1 cellular context compared by ENCODE assay signal in the genomic region with DNA sequence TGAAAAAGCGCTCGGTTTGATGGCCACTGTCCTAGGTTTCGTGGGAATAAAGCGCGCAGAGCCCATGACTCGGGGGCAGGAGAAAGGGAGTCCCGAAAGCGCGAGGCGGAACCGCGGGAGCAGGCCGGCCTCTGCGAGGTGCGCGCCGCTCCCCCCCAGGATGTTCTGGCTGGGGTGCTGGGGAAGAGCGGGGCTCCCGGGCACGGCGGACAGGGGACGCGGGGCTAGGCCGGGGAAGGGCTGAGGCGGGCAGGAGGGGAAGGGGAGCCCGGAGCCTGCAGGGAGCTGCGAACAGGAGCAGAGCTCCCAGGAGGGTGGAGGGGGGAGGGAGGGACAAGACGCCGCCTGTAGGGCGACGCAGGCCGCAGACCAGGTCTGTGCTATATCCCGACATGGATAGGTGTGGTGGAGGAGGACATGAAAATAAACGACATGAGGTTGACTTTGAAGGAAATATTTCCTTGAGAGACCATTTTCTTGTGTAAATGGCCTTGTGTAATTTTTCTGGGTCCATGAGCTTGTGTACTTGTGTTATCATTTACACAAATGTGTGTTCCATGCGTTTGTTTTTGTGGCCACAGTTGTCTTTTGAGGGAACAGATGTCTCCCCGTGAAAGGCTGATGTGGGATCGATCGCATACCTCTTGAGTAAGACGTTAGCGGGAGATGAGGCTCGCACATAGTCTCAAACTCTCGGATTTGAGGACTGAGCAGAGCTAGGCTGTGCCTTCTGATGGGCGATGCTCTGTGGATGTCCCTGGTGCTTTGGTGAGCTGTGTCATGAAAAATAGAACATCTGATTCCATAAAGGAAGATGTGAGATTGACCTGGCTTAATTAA.
TF ChIP-seq lines count a peak whose summit lies in the region.

No MANE protein-coding gene starts in this region.

TF ChIP-seq in K562, 482 proteins besides CTCF, POLR2A, EP300 and RAD21 (continues in another document):
- TF ChIP-seq, protein P1, sequence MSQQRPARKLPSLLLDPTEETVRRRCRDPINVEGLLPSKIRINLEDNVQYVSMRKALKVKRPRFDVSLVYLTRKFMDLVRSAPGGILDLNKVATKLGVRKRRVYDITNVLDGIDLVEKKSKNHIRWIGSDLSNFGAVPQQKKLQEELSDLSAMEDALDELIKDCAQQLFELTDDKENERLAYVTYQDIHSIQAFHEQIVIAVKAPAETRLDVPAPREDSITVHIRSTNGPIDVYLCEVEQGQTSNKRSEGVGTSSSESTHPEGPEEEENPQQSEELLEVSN (IDR thresholded peaks at IDR 0.05; ENCODE audit: borderline replicate concordance in 1 of 2, extremely low read depth in 1 of 2, insufficient read depth in 1 of 2, insufficient read length in 1 of 2, low read depth in 1 of 2, low read length in 1 of 2, poor library complexity in 1 of 2, severe bottlenecking in 1 of 2): no peak
- TF ChIP-seq, protein P2, sequence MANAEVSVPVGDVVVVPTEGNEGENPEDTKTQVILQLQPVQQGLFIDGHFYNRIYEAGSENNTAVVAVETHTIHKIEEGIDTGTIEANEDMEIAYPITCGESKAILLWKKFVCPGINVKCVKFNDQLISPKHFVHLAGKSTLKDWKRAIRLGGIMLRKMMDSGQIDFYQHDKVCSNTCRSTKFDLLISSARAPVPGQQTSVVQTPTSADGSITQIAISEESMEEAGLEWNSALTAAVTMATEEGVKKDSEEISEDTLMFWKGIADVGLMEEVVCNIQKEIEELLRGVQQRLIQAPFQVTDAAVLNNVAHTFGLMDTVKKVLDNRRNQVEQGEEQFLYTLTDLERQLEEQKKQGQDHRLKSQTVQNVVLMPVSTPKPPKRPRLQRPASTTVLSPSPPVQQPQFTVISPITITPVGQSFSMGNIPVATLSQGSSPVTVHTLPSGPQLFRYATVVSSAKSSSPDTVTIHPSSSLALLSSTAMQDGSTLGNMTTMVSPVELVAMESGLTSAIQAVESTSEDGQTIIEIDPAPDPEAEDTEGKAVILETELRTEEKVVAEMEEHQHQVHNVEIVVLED (CRISPR knock-in tag; IDR thresholded peaks at IDR 0.05): 0 out of 2 replicates have a peak, but pooled peaks have one; percentile 15
- 0 out of 2 replicates have a peak, but pooled peaks have one; percentile 8 for TF ChIP-seq ZNF586 (CRISPR knock-in tag; conservative IDR thresholded peaks at IDR 0.05)
- TF ChIP-seq MYBL2 (IDR thresholded peaks at IDR 0.05; ENCODE audit: low read depth): no peak
- no peak for TF ChIP-seq MYBL2 (CRISPR knock-in tag; IDR thresholded peaks at IDR 0.05; ENCODE audit: borderline replicate concordance)
- TF ChIP-seq ILK (tag; IDR thresholded peaks at IDR 0.05; ENCODE audit: borderline replicate concordance, low read depth): no peak
- TF ChIP-seq ARID2 (IDR thresholded peaks at IDR 0.05): 0 out of 2 replicates have a peak, but pooled peaks have one; percentile 46
- TF ChIP-seq FIP1L1 (IDR thresholded peaks at IDR 0.05; ENCODE audit: low read depth, low read length, poor library complexity, severe bottlenecking): peak; percentile 65
- TF ChIP-seq NR4A1 (CRISPR knock-in tag; IDR thresholded peaks at IDR 0.05): no peak
- peak; percentile 28; the same call in 1 of the 2 replicates for TF ChIP-seq NR4A1 (tag; IDR thresholded peaks at IDR 0.05)
- peak; percentile 74 for TF ChIP-seq SMAD4 (CRISPR knock-in tag; conservative IDR thresholded peaks at IDR 0.05)
- TF ChIP-seq KDM4B (IDR thresholded peaks at IDR 0.05; ENCODE audit: borderline replicate concordance in 2 of 2, low read depth in 1 of 2): no peak
- TF ChIP-seq MYC (IDR thresholded peaks at IDR 0.05; ENCODE audit: low read depth, low read length): peak; percentile 57
- no peak for TF ChIP-seq MYC (CRISPR knock-in tag; IDR thresholded peaks at IDR 0.05; ENCODE audit: borderline replicate concordance, low read depth)
- TF ChIP-seq CBX2 (IDR thresholded peaks at IDR 0.05; ENCODE audit: insufficient read depth, low read length, poor library complexity, severe bottlenecking): no peak
- 0 out of 2 replicates have a peak, but pooled peaks have one; percentile 8 for TF ChIP-seq ZSCAN32 (CRISPR knock-in tag; IDR thresholded peaks at IDR 0.05)
- no peak for TF ChIP-seq GATAD2A (IDR thresholded peaks at IDR 0.05)
- TF ChIP-seq, protein P3, sequence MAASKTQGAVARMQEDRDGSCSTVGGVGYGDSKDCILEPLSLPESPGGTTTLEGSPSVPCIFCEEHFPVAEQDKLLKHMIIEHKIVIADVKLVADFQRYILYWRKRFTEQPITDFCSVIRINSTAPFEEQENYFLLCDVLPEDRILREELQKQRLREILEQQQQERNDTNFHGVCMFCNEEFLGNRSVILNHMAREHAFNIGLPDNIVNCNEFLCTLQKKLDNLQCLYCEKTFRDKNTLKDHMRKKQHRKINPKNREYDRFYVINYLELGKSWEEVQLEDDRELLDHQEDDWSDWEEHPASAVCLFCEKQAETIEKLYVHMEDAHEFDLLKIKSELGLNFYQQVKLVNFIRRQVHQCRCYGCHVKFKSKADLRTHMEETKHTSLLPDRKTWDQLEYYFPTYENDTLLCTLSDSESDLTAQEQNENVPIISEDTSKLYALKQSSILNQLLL (CRISPR knock-in tag; IDR thresholded peaks at IDR 0.05; ENCODE audit: borderline replicate concordance): no peak
- TF ChIP-seq MAFK (IDR thresholded peaks at IDR 0.05; ENCODE audit: low read length): no peak
- no peak for TF ChIP-seq THRAP3 (IDR thresholded peaks at IDR 0.05; ENCODE audit: borderline replicate concordance)
- peak in 2 of 3 experiments; percentile 57 to 60 for TF ChIP-seq YY1 (IDR thresholded peaks at IDR 0.05; ENCODE audit: borderline replicate concordance in 1 of 3, control insufficient read depth in 1 of 3, extremely low read depth in 1 of 3, insufficient read depth in 3 of 3, insufficient read length in 1 of 3, insufficient replicate concordance in 2 of 3, low read depth in 1 of 3, low read length in 2 of 3)
- peak; percentile 41; the same call in 1 of the 2 replicates for TF ChIP-seq ZEB2 (IDR thresholded peaks at IDR 0.05)
- TF ChIP-seq, protein P4, sequence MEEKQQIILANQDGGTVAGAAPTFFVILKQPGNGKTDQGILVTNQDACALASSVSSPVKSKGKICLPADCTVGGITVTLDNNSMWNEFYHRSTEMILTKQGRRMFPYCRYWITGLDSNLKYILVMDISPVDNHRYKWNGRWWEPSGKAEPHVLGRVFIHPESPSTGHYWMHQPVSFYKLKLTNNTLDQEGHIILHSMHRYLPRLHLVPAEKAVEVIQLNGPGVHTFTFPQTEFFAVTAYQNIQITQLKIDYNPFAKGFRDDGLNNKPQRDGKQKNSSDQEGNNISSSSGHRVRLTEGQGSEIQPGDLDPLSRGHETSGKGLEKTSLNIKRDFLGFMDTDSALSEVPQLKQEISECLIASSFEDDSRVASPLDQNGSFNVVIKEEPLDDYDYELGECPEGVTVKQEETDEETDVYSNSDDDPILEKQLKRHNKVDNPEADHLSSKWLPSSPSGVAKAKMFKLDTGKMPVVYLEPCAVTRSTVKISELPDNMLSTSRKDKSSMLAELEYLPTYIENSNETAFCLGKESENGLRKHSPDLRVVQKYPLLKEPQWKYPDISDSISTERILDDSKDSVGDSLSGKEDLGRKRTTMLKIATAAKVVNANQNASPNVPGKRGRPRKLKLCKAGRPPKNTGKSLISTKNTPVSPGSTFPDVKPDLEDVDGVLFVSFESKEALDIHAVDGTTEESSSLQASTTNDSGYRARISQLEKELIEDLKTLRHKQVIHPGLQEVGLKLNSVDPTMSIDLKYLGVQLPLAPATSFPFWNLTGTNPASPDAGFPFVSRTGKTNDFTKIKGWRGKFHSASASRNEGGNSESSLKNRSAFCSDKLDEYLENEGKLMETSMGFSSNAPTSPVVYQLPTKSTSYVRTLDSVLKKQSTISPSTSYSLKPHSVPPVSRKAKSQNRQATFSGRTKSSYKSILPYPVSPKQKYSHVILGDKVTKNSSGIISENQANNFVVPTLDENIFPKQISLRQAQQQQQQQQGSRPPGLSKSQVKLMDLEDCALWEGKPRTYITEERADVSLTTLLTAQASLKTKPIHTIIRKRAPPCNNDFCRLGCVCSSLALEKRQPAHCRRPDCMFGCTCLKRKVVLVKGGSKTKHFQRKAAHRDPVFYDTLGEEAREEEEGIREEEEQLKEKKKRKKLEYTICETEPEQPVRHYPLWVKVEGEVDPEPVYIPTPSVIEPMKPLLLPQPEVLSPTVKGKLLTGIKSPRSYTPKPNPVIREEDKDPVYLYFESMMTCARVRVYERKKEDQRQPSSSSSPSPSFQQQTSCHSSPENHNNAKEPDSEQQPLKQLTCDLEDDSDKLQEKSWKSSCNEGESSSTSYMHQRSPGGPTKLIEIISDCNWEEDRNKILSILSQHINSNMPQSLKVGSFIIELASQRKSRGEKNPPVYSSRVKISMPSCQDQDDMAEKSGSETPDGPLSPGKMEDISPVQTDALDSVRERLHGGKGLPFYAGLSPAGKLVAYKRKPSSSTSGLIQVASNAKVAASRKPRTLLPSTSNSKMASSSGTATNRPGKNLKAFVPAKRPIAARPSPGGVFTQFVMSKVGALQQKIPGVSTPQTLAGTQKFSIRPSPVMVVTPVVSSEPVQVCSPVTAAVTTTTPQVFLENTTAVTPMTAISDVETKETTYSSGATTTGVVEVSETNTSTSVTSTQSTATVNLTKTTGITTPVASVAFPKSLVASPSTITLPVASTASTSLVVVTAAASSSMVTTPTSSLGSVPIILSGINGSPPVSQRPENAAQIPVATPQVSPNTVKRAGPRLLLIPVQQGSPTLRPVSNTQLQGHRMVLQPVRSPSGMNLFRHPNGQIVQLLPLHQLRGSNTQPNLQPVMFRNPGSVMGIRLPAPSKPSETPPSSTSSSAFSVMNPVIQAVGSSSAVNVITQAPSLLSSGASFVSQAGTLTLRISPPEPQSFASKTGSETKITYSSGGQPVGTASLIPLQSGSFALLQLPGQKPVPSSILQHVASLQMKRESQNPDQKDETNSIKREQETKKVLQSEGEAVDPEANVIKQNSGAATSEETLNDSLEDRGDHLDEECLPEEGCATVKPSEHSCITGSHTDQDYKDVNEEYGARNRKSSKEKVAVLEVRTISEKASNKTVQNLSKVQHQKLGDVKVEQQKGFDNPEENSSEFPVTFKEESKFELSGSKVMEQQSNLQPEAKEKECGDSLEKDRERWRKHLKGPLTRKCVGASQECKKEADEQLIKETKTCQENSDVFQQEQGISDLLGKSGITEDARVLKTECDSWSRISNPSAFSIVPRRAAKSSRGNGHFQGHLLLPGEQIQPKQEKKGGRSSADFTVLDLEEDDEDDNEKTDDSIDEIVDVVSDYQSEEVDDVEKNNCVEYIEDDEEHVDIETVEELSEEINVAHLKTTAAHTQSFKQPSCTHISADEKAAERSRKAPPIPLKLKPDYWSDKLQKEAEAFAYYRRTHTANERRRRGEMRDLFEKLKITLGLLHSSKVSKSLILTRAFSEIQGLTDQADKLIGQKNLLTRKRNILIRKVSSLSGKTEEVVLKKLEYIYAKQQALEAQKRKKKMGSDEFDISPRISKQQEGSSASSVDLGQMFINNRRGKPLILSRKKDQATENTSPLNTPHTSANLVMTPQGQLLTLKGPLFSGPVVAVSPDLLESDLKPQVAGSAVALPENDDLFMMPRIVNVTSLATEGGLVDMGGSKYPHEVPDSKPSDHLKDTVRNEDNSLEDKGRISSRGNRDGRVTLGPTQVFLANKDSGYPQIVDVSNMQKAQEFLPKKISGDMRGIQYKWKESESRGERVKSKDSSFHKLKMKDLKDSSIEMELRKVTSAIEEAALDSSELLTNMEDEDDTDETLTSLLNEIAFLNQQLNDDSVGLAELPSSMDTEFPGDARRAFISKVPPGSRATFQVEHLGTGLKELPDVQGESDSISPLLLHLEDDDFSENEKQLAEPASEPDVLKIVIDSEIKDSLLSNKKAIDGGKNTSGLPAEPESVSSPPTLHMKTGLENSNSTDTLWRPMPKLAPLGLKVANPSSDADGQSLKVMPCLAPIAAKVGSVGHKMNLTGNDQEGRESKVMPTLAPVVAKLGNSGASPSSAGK (IDR thresholded peaks at IDR 0.05): peak; percentile 61
- no peak for TF ChIP-seq CREB1 (IDR thresholded peaks at IDR 0.05)
- peak; percentile 8; the same call in 1 of the 2 replicates for TF ChIP-seq CREB1 (CRISPR knock-in tag; IDR thresholded peaks at IDR 0.05)
- TF ChIP-seq ETV5 (CRISPR knock-in tag; IDR thresholded peaks at IDR 0.05; ENCODE audit: low read depth): 0 out of 2 replicates have a peak, but pooled peaks have one; percentile 18
- peak; percentile 51; the same call in 1 of the 2 replicates for TF ChIP-seq ARID1B (IDR thresholded peaks at IDR 0.05)
- TF ChIP-seq, protein P5, sequence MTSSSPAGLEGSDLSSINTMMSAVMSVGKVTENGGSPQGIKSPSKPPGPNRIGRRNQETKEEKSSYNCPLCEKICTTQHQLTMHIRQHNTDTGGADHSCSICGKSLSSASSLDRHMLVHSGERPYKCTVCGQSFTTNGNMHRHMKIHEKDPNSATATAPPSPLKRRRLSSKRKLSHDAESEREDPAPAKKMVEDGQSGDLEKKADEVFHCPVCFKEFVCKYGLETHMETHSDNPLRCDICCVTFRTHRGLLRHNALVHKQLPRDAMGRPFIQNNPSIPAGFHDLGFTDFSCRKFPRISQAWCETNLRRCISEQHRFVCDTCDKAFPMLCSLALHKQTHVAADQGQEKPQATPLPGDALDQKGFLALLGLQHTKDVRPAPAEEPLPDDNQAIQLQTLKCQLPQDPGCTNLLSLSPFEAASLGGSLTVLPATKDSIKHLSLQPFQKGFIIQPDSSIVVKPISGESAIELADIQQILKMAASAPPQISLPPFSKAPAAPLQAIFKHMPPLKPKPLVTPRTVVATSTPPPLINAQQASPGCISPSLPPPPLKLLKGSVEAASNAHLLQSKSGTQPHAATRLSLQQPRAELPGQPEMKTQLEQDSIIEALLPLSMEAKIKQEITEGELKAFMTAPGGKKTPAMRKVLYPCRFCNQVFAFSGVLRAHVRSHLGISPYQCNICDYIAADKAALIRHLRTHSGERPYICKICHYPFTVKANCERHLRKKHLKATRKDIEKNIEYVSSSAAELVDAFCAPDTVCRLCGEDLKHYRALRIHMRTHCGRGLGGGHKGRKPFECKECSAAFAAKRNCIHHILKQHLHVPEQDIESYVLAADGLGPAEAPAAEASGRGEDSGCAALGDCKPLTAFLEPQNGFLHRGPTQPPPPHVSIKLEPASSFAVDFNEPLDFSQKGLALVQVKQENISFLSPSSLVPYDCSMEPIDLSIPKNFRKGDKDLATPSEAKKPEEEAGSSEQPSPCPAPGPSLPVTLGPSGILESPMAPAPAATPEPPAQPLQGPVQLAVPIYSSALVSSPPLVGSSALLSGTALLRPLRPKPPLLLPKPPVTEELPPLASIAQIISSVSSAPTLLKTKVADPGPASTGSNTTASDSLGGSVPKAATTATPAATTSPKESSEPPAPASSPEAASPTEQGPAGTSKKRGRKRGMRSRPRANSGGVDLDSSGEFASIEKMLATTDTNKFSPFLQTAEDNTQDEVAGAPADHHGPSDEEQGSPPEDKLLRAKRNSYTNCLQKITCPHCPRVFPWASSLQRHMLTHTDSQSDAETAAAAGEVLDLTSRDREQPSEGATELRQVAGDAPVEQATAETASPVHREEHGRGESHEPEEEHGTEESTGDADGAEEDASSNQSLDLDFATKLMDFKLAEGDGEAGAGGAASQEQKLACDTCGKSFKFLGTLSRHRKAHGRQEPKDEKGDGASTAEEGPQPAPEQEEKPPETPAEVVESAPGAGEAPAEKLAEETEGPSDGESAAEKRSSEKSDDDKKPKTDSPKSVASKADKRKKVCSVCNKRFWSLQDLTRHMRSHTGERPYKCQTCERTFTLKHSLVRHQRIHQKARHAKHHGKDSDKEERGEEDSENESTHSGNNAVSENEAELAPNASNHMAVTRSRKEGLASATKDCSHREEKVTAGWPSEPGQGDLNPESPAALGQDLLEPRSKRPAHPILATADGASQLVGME (CRISPR knock-in tag; IDR thresholded peaks at IDR 0.05): no peak
- no peak for TF ChIP-seq NFXL1 (CRISPR knock-in tag; IDR thresholded peaks at IDR 0.05)
- TF ChIP-seq POLR2G (IDR thresholded peaks at IDR 0.05; ENCODE audit: low read depth, low read length): peak; percentile 64
- 0 out of 2 replicates have a peak, but pooled peaks have one; percentile 41 for TF ChIP-seq TRIM28 (IDR thresholded peaks at IDR 0.05)
- 0 out of 2 replicates have a peak, but pooled peaks have one; percentile 30 for TF ChIP-seq NCOR1 (IDR thresholded peaks at IDR 0.05)
- peak; percentile 46 for TF ChIP-seq RBBP5 (IDR thresholded peaks at IDR 0.05; ENCODE audit: borderline replicate concordance, insufficient read depth, low read length, poor library complexity, severe bottlenecking)
- 0 out of 2 replicates have a peak, but pooled peaks have one; percentile 8 for TF ChIP-seq CBX5 (IDR thresholded peaks at IDR 0.05; ENCODE audit: borderline replicate concordance, low read depth)
